29 cellular contexts compared by ENCODE assay signal in the genomic region with DNA sequence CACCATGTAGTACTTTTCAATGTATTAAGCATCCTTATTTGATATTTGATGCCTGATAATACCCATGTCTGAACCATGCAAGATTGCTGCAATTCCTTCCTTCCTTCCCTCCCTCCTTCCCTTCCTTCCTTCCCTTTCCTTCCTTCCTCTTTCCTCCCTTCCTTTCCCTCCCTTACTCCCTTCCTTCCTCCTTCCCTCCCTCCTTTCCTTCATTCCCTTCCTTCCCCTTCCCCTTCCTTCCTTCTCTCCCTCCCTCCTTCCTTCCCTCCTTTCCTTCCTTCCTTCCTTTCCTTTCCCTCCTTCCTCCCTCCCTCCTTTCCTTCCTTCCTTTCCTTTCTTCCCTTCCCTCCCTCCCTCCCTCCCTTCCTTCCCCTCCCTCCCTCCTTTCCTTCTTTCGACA. TPM values are rescaled to one million over a fixed set of nuclear protein-coding genes. Genes with fewer than 3 reads are reported as not detected.
"Had no signal": no experiment of that assay in that cellular context is flagged by ENCODE, and none has a peak within 500 bp of the region (broad histone marks: within the 10 kb centered on the region; RNA-seq: fewer than 3 reads in every experiment).

No MANE protein-coding gene starts in this region.

- H3K27ac ChIP-seq: stomach, suprapubic skin, testis, thoracic aorta, thyroid gland, tibial artery, tibial nerve, transverse colon, upper lobe of left lung, upper lobe of right lung, uterus, vagina had no signal

- ATAC-seq: stimulated activated effector memory CD8-positive, alpha-beta T cell treated with anti-CD3 and anti-CD28 coated beads, Interleukin-12 subunit alpha, Interleukin-12 subunit beta, amount 100 ng/mL, for 72 hours; stimulated activated memory B cell treated with anti-CD40 and anti-IgM and Interleukin-4, amounts not matched to agents 10 μg/mL and 1 μg/mL and 100 μg/mL, for 72 hours; stimulated activated naive B cell treated with anti-CD40 and anti-IgM and Interleukin-4, amounts not matched to agents 10 μg/mL and 1 μg/mL and 100 μg/mL, for 72 hours; stimulated activated naive CD8-positive, alpha-beta T cell treated with anti-CD3 and anti-CD28 coated beads, Interleukin-15, amount 100 ng/mL, for 72 hours; stimulated activated naive CD8-positive, alpha-beta T cell treated with anti-CD3 and anti-CD28 coated beads, Interleukin-15, Interleukin-2, amounts not matched to agents 100 U/mL and 50 U/mL, for 24 hours; upper lobe of right lung had no signal

- H3K9me3 ChIP-seq: stomach, suprapubic skin, testis, thoracic aorta, thyroid gland, tibial artery, tibial nerve, transverse colon, upper lobe of left lung, upper lobe of right lung, uterus, vagina had no signal

- FAIRE-seq: urothelium cell line had no signal

- H3K4me1 ChIP-seq: uterus had no signal

- H3K4me3 ChIP-seq: stomach, suprapubic skin, testis, thoracic aorta, thyroid gland, tibial artery, tibial nerve, transverse colon, upper lobe of left lung, upper lobe of right lung, uterus, vagina had no signal

- H3K27me3 ChIP-seq: suprapubic skin, testis, thyroid gland, upper lobe of left lung, upper lobe of right lung, uterus, vagina had no signal

- H3K36me3 ChIP-seq: stomach, suprapubic skin, thoracic aorta, thyroid gland, tibial artery, tibial nerve, transverse colon, upper lobe of left lung, upper lobe of right lung, uterus, vagina had no signal

- DNase-seq: stimulated activated CD4-positive, alpha-beta T cell treated with anti-CD3 and anti-CD28 coated beads, Interleukin-2, amount 100 ng/mL, for 48 hours; stimulated activated CD4-positive, alpha-beta T cell treated with anti-CD3 and anti-CD28 coated beads, Interleukin-4, amount 100 ng/mL, for 1 hour; stimulated activated CD4-positive, alpha-beta T cell treated with anti-CD3 and anti-CD28 coated beads, Interleukin-4, amount 100 ng/mL, for 24 hours; stimulated activated CD4-positive, alpha-beta T cell treated with anti-CD3 and anti-CD28 coated beads, Interleukin-4, amount 100 ng/mL, for 4 hours; stimulated activated CD8-positive, alpha-beta memory T cell treated with anti-CD3 and anti-CD28 coated beads, Interleukin-4, amount 100 ng/mL, for 48 hours; stimulated activated naive B cell treated with anti-CD40 and anti-IgM and Interleukin-4, amounts not matched to agents 10 μg/mL and 1 μg/mL and 100 μg/mL, for 72 hours; stimulated activated naive CD4-positive, alpha-beta T cell; stimulated activated naive CD4-positive, alpha-beta T cell treated with Interleukin-2 at 50 U/mL for 16 hours; stimulated activated naive CD8-positive, alpha-beta T cell treated with anti-CD3 and anti-CD28 coated beads, Interleukin-15, amount 100 ng/mL, for 72 hours; stimulated activated naive CD8-positive, alpha-beta T cell treated with anti-CD3 and anti-CD28 coated beads, Interleukin-15, Interleukin-2, amounts not matched to agents 100 U/mL and 50 U/mL, for 24 hours; stomach; substantia nigra; testis; thyroid gland; tibial artery; transverse colon; trophoblast cell; upper lobe of right lung; uterus had no signal

RNA-seq across cellular contexts. Expression of a gene that starts 29.7 kb away (rescaled TPM):
- total RNA-seq: thoracic aorta, thyroid gland, ureter, urinary bladder had no signal

RNA-seq across cellular contexts. Expression of a gene that starts 33.7 kb away (rescaled TPM):
- total RNA-seq: stomach, thoracic aorta had no signal

RNA-seq across cellular contexts. Expression of a gene that starts 54.8 kb away (rescaled TPM):
- total RNA-seq: suprapubic skin, thoracic aorta, tibial nerve, transverse colon, vagina had no signal
- polyA plus RNA-seq: stomach had no signal
